15 cellular contexts compared by ENCODE assay signal in genomic region chr11:133997556-133997955, GRCh38. TPM values are rescaled to one million over a fixed set of nuclear protein-coding genes. Genes with fewer than 3 reads are reported as not detected.
DNase-seq lines count a peak whose midpoint lies in the region; ATAC-seq, FAIRE-seq and TF ChIP-seq lines count a peak whose summit lies in the region.
"Had no signal": no experiment of that assay in that cellular context is flagged by ENCODE, and none has a peak within 500 bp of the region (broad histone marks: within the 10 kb centered on the region; RNA-seq: fewer than 3 reads in every experiment).

No MANE protein-coding gene starts in this region.

- H3K9ac ChIP-seq in liver (ENCODE audit: low read depth in 1 of 2, low read length in 2 of 2) (no peak overlapping the region), HepG2 (ENCODE audit: insufficient read depth, low read depth, low read length) (no peak overlapping the region)

- DNase-seq in DMS 273 (lab: John Stamatoyannopoulos, UW; ENCODE audit: unreplicated experiment), result peak; percentile 16
- no peak for DNase-seq in DMS 273 treated with DMSO at 0.1 percent for 48 hours (lab: John Stamatoyannopoulos, UW)
- no peak for DNase-seq in HepG2 (ENCODE audit: low spot score)
- DNase-seq in left lobe of liver (ENCODE audit: low spot score), result no peak
- no peak for DNase-seq in epidermal melanocyte (ENCODE audit: insufficient read length, low spot score)
- DNase-seq in GM19238 (ENCODE audit: insufficient read length, low spot score), result no peak
- no peak for DNase-seq in EL
- DNase-seq: CD4-positive, alpha-beta memory T cell; DND-41; GF-D8; HCEC 1CT; HFFc6 had no signal

- H3K9me3 ChIP-seq in liver (ENCODE audit: control insufficient read depth in 4 of 4, low read length in 3 of 4) (peaks cover 0 to 4% (median 0%) of the 10 kb centered on the region in 4 donors), HepG2 (ENCODE audit: low read length) (no peaks in the 10 kb centered on the region)

- H3K27ac ChIP-seq in liver (ENCODE audit: low read depth in 1 of 2, low read length in 2 of 2) (no peak overlapping the region), HepG2 (ENCODE audit: extremely low read length, insufficient read depth, low read length) (no peak overlapping the region)
- H3K27ac ChIP-seq: 22Rv1 had no signal

- no peak for TF ChIP-seq EP300 in HepG2 (IDR thresholded peaks at IDR 0.05; ENCODE audit: low read depth in 2 of 2, low read length in 2 of 2)
- no peak for TF ChIP-seq EP300 in HepG2 (CRISPR knock-in tag; IDR thresholded peaks at IDR 0.05; ENCODE audit: borderline replicate concordance)

- no TSS peak for BruUV-seq in HepG2 (replicated peaks; lab: Mats Ljungman, UMichigan)

- 69% methylated on average over 5 of the region's 5 CpGs for WGBS in liver
- 44% methylated on average over 5 of the region's 5 CpGs for WGBS in HepG2 (ENCODE audit: low lambda C conversion rate)

- H3K79me2 ChIP-seq in HepG2 (ENCODE audit: insufficient read depth, low read length), result no peaks in the 10 kb centered on the region

- H3K4me3 ChIP-seq in liver (ENCODE audit: low read depth in 1 of 3, low read length in 3 of 3), result no peak overlapping the region
- H3K4me3 ChIP-seq in HepG2 (replicated peaks in 1 of 3; ENCODE audit: insufficient read depth in 1 of 3, low read depth in 2 of 3, low read length in 3 of 3), result no peak overlapping the region

- CTCF ChIA-PET in HepG2 (lab: Yijun Ruan, JAX; ENCODE audit: low intra/inter-chr PET ratio, low total read pairs), result no interaction called here

- H2AFZ ChIP-seq in HepG2 (ENCODE audit: low read length), result no peak overlapping the region

- TF ChIP-seq RAD21 in liver (IDR thresholded peaks at IDR 0.05), result no peak
- no peak for TF ChIP-seq RAD21 in HepG2 (CRISPR knock-in tag; IDR thresholded peaks at IDR 0.05)

- no peaks in the 10 kb centered on the region for H3K4me1 ChIP-seq in liver (ENCODE audit: control insufficient read depth in 4 of 4, insufficient read depth in 4 of 4, low read length in 3 of 4)
- H3K4me1 ChIP-seq in HepG2 (ENCODE audit: insufficient read depth, low read length), result no peaks in the 10 kb centered on the region

- TF ChIP-seq POLR2A in HepG2 (IDR thresholded peaks at IDR 0.05; ENCODE audit: insufficient read depth in 1 of 2, low read depth in 2 of 2, low read length in 2 of 2), result no peak

- TF ChIP-seq CTCF in liver (IDR thresholded peaks at IDR 0.05; ENCODE audit: low read depth, low read length, missing input control) (no peak), HepG2 (CRISPR knock-in tag; IDR thresholded peaks at IDR 0.05) (no peak)

- intact Hi-C loops in HepG2 (cut with micrococcal nuclease; ENCODE audit: unreplicated experiment), result no loop called here

- H3K27me3 ChIP-seq in liver (ENCODE audit: control insufficient read depth in 4 of 4, insufficient read depth in 4 of 4, low read length in 3 of 4) (no peaks in the 10 kb centered on the region), HepG2 (ENCODE audit: control insufficient read depth in 1 of 2, insufficient read depth in 2 of 2, low read length in 2 of 2) (peaks cover 0 to 25% of the 10 kb centered on the region in 2 experiments)

- ATAC-seq in HepG2 (no peak), left lobe of liver (peak; percentile 56)

- no peak overlapping the region for H3K4me2 ChIP-seq in HepG2 (ENCODE audit: low read depth, low read length)

- no peak for FAIRE-seq in HepG2 (lab: Jason Lieb, UNC)

- H3K36me3 ChIP-seq in liver (ENCODE audit: control insufficient read depth in 4 of 4, insufficient read depth in 3 of 4, low read depth in 1 of 4, low read length in 3 of 4), result no peaks in the 10 kb centered on the region
- no peaks in the 10 kb centered on the region for H3K36me3 ChIP-seq in HepG2 (replicated peaks in 1 of 2; ENCODE audit: control insufficient read depth in 1 of 2, insufficient read depth in 2 of 2, low read length in 2 of 2)

- POLR2A ChIA-PET in HepG2 (lab: Yijun Ruan, JAX), result no interaction called here

- in situ Hi-C loops in HepG2 (cut with HindIII; ENCODE audit: extremely low pct_ligation_motif_present, low pct_unique_long_range_greater_than_20kb), result no loop called here

- H4K20me1 ChIP-seq in HepG2 (ENCODE audit: insufficient read depth, low read length), result no peaks in the 10 kb centered on the region

TF ChIP-seq in liver, 16 proteins besides CTCF, POLR2A, EP300 and RAD21:
- TF ChIP-seq NR2F2 (IDR thresholded peaks at IDR 0.05) (peak; percentile 70), MAX (IDR thresholded peaks at IDR 0.05) (no peak), FOXA1 (IDR thresholded peaks at IDR 0.05) (no peak)

TF ChIP-seq in HepG2, 621 proteins besides CTCF, POLR2A, EP300 and RAD21:
- no peak for TF ChIP-seq MED1 (CRISPR knock-in tag; IDR thresholded peaks at IDR 0.05)
- TF ChIP-seq MIER3 (CRISPR knock-in tag; IDR thresholded peaks at IDR 0.05; ENCODE audit: borderline replicate concordance), result no peak
- TF ChIP-seq ARNT2 (CRISPR knock-in tag; IDR thresholded peaks at IDR 0.05; ENCODE audit: low read depth), result no peak
- no peak for TF ChIP-seq ZNF564 (CRISPR knock-in tag; IDR thresholded peaks at IDR 0.05)
- no peak for TF ChIP-seq ZUFSP (CRISPR knock-in tag; IDR thresholded peaks at IDR 0.05; ENCODE audit: borderline replicate concordance)
- TF ChIP-seq ATF2 (CRISPR knock-in tag; IDR thresholded peaks at IDR 0.05), result no peak
- no peak for TF ChIP-seq NR2F6 (IDR thresholded peaks at IDR 0.05)
- TF ChIP-seq NR2F6 (CRISPR knock-in tag; IDR thresholded peaks at IDR 0.05), result no peak
- no peak for TF ChIP-seq ZNF510 (CRISPR knock-in tag; IDR thresholded peaks at IDR 0.05; ENCODE audit: low read depth)
- TF ChIP-seq MLX (CRISPR knock-in tag; IDR thresholded peaks at IDR 0.05), result no peak
- no peak for TF ChIP-seq EED (CRISPR knock-in tag; IDR thresholded peaks at IDR 0.05)
- no peak for TF ChIP-seq MIER2 (CRISPR knock-in tag; IDR thresholded peaks at IDR 0.05)

RNA-seq across cellular contexts. Expression of gene IGSF9B, which starts 40.8 kb away (rescaled TPM):
- total RNA-seq in liver (under 1 TPM; 0.09 to 0.33 TPM), HepG2 (2016; rRNA removed; fragmentation: Illumina TruSeq; extraction: Trizol) (not detected in 2 replicates), left lobe of liver (0.13 TPM)
- polyA plus RNA-seq in liver (under 1 TPM in 1 of 2 donors, not detected in 1; 0.07 TPM), HepG2 (2011; rRNA removed) (not detected in 2 replicates)
- total RNA-seq in HepG2 (2016; cell fraction: cytosol; rRNA removed; fragmentation: Illumina TruSeq; extraction: Trizol; ENCODE audit: low read depth), result not detected in 2 replicates
- total RNA-seq in HepG2 (2016; cell fraction: insoluble cytoplasmic fraction; rRNA removed; fragmentation: Illumina TruSeq; extraction: Trizol), result not detected in 2 replicates
- 0.09 TPM in 1 of 2 replicates, not detected in the other for total RNA-seq in HepG2 (2016; cell fraction: membrane; rRNA removed; fragmentation: Illumina TruSeq; extraction: Trizol)
- not detected in 2 replicates for total RNA-seq in HepG2 (2016; cell fraction: nucleus; rRNA removed; fragmentation: Illumina TruSeq; extraction: Trizol)
- polyA plus RNA-seq in HepG2 (2011; cell fraction: cytosol; rRNA removed), result not detected in 2 replicates
- 0.19 and 0.21 TPM in 2 replicates for polyA plus RNA-seq in HepG2 (2011; cell fraction: nucleus; rRNA removed)
- not detected in 2 replicates for polyA plus RNA-seq in HepG2 (2012)
- not detected in 2 replicates for polyA plus RNA-seq in HepG2 (2016; cell fraction: cytosol; fragmentation: Illumina TruSeq; extraction: Trizol; ENCODE audit: low read depth)
- not detected in 2 replicates for polyA plus RNA-seq in HepG2 (2016; cell fraction: insoluble cytoplasmic fraction; fragmentation: Illumina TruSeq; extraction: Trizol; ENCODE audit: low read depth)
- polyA plus RNA-seq in HepG2 (2016; cell fraction: membrane; fragmentation: Illumina TruSeq; extraction: Trizol; ENCODE audit: low read depth), result not detected in 2 replicates
- not detected in 2 replicates for polyA plus RNA-seq in HepG2 (2016; cell fraction: nucleus; fragmentation: Illumina TruSeq; extraction: Trizol; ENCODE audit: insufficient read depth, low read depth)
- not detected in 2 replicates for polyA minus RNA-seq in HepG2 (2011; rRNA and poly(A)+ RNA removed; ENCODE audit: low replicate concordance)
- not detected in 2 replicates for polyA minus RNA-seq in HepG2 (2011; cell fraction: cytosol; rRNA and poly(A)+ RNA removed)
- not detected in 2 replicates for polyA minus RNA-seq in HepG2 (2011; cell fraction: nucleus; rRNA and poly(A)+ RNA removed)
- total RNA-seq: HFFc6 had no signal
- polyA plus RNA-seq: IgD-negative memory B cell had no signal
